Comparison of ENCODE assay signal across 1 cellular context in the genomic region with DNA sequence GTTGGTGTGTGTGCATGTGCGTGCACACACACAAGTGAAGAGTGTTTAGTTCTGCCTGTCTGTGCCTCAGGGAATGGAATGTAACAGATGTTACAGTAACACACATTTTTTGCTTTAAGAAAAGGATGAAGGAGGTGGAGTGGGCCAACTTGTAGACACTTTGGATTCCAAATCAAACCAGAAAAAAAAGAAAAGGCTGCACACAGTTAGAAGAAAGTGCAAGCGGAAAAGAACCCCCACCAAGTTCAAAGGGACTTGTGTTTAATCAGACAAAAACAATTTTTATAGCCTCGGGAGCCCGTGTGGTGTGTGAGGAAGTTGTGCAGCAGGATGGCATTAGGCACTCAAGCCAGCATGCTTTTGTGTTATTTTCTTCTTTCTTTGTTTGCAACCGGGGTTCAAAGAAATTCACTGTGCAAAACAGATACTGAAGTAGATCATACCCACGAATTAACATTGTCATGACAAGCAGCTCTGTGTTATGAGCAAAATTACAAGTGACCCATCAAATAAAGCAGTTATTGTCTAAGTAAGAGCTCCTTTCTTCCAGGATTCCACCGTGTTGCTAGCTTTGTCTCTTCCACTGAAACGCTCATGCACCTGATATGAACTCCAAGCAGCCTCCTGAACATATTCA.
TF ChIP-seq lines count a peak whose summit lies in the region.

No MANE protein-coding gene starts in this region.

TF ChIP-seq in IMR-90, 13 proteins besides CTCF, POLR2A, EP300 and RAD21 (continued from another document):
- TF ChIP-seq CHD1 (IDR thresholded peaks at IDR 0.05; ENCODE audit: low read depth, low read length) (no peak), SMC3 (IDR thresholded peaks at IDR 0.05; ENCODE audit: low read depth, low read length) (no peak), ELK1 (IDR thresholded peaks at IDR 0.05; ENCODE audit: borderline replicate concordance, low read depth, low read length) (no peak), MAZ (IDR thresholded peaks at IDR 0.05; ENCODE audit: borderline replicate concordance, low read depth, low read length) (no peak), FOS (IDR thresholded peaks at IDR 0.05; ENCODE audit: low read depth, low read length) (no peak), RFX5 (IDR thresholded peaks at IDR 0.05; ENCODE audit: low read depth, low read length) (no peak), USF2 (IDR thresholded peaks at IDR 0.05; ENCODE audit: low read depth, low read length) (no peak), MAFK (IDR thresholded peaks at IDR 0.05; ENCODE audit: low read depth, low read length) (no peak), MXI1 (IDR thresholded peaks at IDR 0.05; ENCODE audit: borderline replicate concordance, low read depth, low read length) (no peak), RCOR1 (IDR thresholded peaks at IDR 0.05; ENCODE audit: insufficient replicate concordance, low read length) (no peak), CEBPB (IDR thresholded peaks at IDR 0.05; ENCODE audit: low read depth, low read length) (no peak)
TF ChIP-seq in IMR-90: peak in this region for 0.
